Comparison of ENCODE assay signal across 8 cellular contexts in the genomic region with DNA sequence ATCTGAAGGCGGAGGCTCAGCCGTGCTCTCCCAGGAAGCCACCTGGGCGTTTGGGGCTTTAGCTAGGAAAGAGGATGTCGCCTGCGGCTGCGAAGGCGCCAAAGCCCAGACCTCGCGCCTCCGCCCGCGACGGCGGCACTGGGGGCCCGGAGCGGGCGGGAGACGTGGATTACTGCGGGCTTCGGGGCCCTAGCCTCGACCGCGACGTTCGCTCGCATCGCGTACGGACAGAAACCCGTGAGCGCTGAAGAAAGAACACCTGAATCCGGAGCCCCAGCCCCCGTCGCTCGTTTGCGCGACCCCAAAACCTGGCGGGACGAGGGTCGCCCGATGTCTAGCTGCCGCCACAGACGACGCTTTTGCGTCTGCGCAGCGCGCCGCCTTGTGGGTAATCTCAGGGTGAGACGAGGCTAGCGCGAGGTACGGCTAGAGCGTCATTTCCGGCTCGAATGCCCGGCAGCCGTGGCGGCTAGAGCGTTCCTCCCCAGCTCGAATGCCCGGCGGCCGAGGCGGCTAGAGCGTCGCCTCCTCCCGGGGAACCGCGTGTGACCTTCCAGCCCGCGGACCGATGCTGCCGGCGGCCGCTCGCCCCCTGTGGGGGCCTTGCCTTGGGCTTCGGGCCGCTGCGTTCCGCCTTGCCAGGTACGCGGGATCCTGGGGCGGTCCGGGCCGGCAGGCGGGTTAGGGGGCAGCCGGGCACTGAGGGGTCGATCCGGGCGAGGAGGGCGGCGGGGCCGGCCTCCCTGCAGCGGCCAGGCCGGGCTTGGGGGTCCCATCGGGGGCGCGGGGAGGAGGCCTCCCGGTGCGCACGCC. TPM values are rescaled to one million over a fixed set of nuclear protein-coding genes. Genes with fewer than 3 reads are reported as not detected.
A peak's percentile ranks its signal among the peaks of the same experiment; 100 is the strongest.
DNase-seq lines count a peak whose midpoint lies in the region; TF ChIP-seq lines count a peak whose summit lies in the region.

A gene (plus strand): TSS at position 434 of the 813 bp plus-strand sequence. CDS start 135 bp downstream, at position 569.

- intact Hi-C loops in stomach (cut with DNase I; ENCODE audit: low total_unique reads): no loop called here

- no peaks in the 10 kb centered on the region for H3K9me3 Mint-ChIP-seq in neural crest cell

- H3K27me3 ChIP-seq in MG63: no peaks in the 10 kb centered on the region
- no peaks in the 10 kb centered on the region for H3K27me3 ChIP-seq in stomach

- DNase-seq in ELF-1 (ENCODE audit: low read depth, low spot score): peak; percentile 95
- peak; percentile 92 for DNase-seq in H4 (ENCODE audit: low spot score)
- DNase-seq in MG63: peak; percentile 92
- peak; percentile 96 to 99 for DNase-seq in SHP77 (lab: John Stamatoyannopoulos, UW)
- peak; percentile 87 for DNase-seq in activated gamma-delta T cell (lab: John Stamatoyannopoulos, UW)
- DNase-seq in foreskin fibroblast: peak; percentile 91 to 98
- DNase-seq in neural crest cell (ENCODE audit: low read depth, low spot score): peak; percentile 93
- DNase-seq in stomach: peak; percentile 94

- peak within 1 kb of the TSS; percentile 96 for H3K4me3 Mint-ChIP-seq in neural crest cell

- H3K27me3 Mint-ChIP-seq in neural crest cell (ENCODE audit: low read depth): no peaks in the 10 kb centered on the region

- peak within 1 kb of the TSS; percentile 96 for H3K27ac Mint-ChIP-seq in neural crest cell (ENCODE audit: unreplicated experiment)

- no peak for TF ChIP-seq EP300 in stomach (IDR thresholded peaks at IDR 0.05)

- H3K36me3 ChIP-seq in MG63 (peaks cover 87% of the 10 kb centered on the region), stomach (peaks cover 50 to 70% (median 68%) of the 10 kb centered on the region in 4 donors)

- 0 to 1% (median 0%) methylated on average over 5 to 102 of the region's 102 CpGs for WGBS in stomach, 5 donors

- H3K4me1 Mint-ChIP-seq in neural crest cell: peaks cover 6% of the 10 kb centered on the region

- peaks cover 33 to 43% (median 40%) of the 10 kb centered on the region in 4 donors for H3K4me1 ChIP-seq in stomach

- TF ChIP-seq POLR2A in stomach (IDR thresholded peaks at IDR 0.05): peak in 1 of 4 donors; percentile 64

- peak within 1 kb of the TSS; percentile 78 to 98 (median 95) for H3K27ac ChIP-seq in stomach

- no peak for TF ChIP-seq CTCF in foreskin fibroblast (IDR thresholded peaks at IDR 0.05; ENCODE audit: low read depth, low read length)
- TF ChIP-seq CTCF in neural crest cell (conservative IDR thresholded peaks at IDR 0.05): peak; percentile 45
- peak in 4 of 7 experiments; percentile 17 to 40 (median 30) for TF ChIP-seq CTCF in stomach (IDR thresholded peaks at IDR 0.05)

- H3K4me3 ChIP-seq in MG63 (peak within 1 kb of the TSS; percentile 92), foreskin fibroblast (ENCODE audit: low read depth in 1 of 2, low read length in 2 of 2) (peak within 1 kb of the TSS; percentile 73 to 93), stomach (peak within 1 kb of the TSS; percentile 79 to 87 (median 86))

- H3K9me3 ChIP-seq in MG63 (no peaks in the 10 kb centered on the region), stomach (no peaks in the 10 kb centered on the region)

- peaks cover 13% of the 10 kb centered on the region for H3K36me3 Mint-ChIP-seq in neural crest cell (ENCODE audit: low read depth)

RNA-seq across cellular contexts. Expression of the gene that starts here (rescaled TPM):
- total RNA-seq in H4 (2014; rRNA removed; shearing (Covaris generic)): 16.9 and 21.9 TPM in 2 replicates
- total RNA-seq in MG63 (2014; rRNA removed; shearing (Covaris generic); ENCODE audit: low replicate concordance): 146 and 225 TPM in 2 replicates
- total RNA-seq in neural crest cell (106 TPM in 2 replicates), stomach (100 to 1,000 TPM in 1 of 5 donors, 10 to 100 TPM in 3, 1 to 10 TPM in 1; 3.5 to 146 (median 47.8) TPM)
- polyA plus RNA-seq in stomach: 100 to 1,000 TPM in 2 of 3 donors, 10 to 100 TPM in 1; 90.6 to 178 (median 158) TPM

Comparison
In these comparisons a context has a peak if more than half of its experiments do, and no peak if none do; other contexts are left out.
1. Peak in every context shown above with its lines: DNase-seq, H3K4me3 ChIP-seq and H3K27ac ChIP-seq.